Comparison of ENCODE assay signal across 28 cellular contexts in the genomic region with DNA sequence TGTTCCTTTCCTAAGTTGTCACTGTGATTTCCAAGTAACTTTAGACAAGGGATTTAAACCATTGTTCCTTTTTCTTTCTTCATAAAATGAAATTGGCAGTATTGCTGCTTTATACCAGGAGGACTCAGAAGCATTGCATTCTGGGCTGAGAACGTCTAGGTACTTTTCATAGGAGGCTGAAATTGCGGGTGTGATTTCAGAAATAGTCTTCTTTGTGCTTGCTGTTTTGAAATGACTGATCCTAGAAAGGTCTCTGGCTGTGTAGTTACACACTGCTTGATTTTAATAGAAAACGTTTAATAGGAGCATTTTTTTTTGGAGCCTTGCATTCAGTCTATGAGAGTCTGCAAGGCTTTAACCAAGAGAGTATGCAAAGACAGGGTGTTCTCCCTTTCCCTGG. TPM values are rescaled to one million over a fixed set of nuclear protein-coding genes. Genes with fewer than 3 reads are reported as not detected.
DNase-seq lines count a peak whose midpoint lies in the region; ATAC-seq lines count a peak whose summit lies in the region.
"Had no signal": no experiment of that assay in that cellular context is flagged by ENCODE, and none has a peak within 500 bp of the region (broad histone marks: within the 10 kb centered on the region; RNA-seq: fewer than 3 reads in every experiment).

No MANE protein-coding gene starts in this region.

- H3K4me1 ChIP-seq in stomach smooth muscle (ENCODE audit: control insufficient read depth, insufficient read depth, low read length) = peaks cover 43% of the 10 kb centered on the region
- no peaks in the 10 kb centered on the region for H3K4me1 ChIP-seq in CD4-positive, alpha-beta memory T cell (ENCODE audit: insufficient read depth, low read length)
- H3K4me1 ChIP-seq: prostate gland had no signal

- no peaks in the 10 kb centered on the region for H3K36me3 ChIP-seq in stomach smooth muscle (ENCODE audit: control insufficient read depth in 2 of 2, insufficient read depth in 2 of 2, low read length in 2 of 2)
- no peaks in the 10 kb centered on the region for H3K36me3 ChIP-seq in CD4-positive, alpha-beta memory T cell (ENCODE audit: insufficient read depth, low read length)
- H3K36me3 ChIP-seq: BLaER1 treated with 17β-estradiol and CSF1 and Interleukin-3, amounts not matched to agents 10 nM and 100 nM; prostate gland; suprapubic skin; upper lobe of right lung had no signal

- H3K27ac ChIP-seq in stomach smooth muscle (ENCODE audit: low read length) = peak overlapping the region; percentile 49
- no peak overlapping the region for H3K27ac ChIP-seq in CD4-positive, alpha-beta memory T cell (ENCODE audit: low read depth, low read length)
- H3K27ac ChIP-seq: BLaER1 treated with 17β-estradiol and CSF1 and Interleukin-3, amounts not matched to agents 10 nM and 100 nM; HL-60; KMS-11; prostate gland; suprapubic skin; upper lobe of right lung had no signal

- DNase-seq in natural killer cell treated with Interleukin-12 subunit alpha and Interleukin-12 subunit beta and Interleukin-15 and Interleukin-18, amount 100 ng/mL, for 72 hours (ENCODE audit: low spot score) = no peak
- DNase-seq in NCI-H2196 (lab: John Stamatoyannopoulos, UW; ENCODE audit: unreplicated experiment) = no peak
- DNase-seq in CD4-positive, alpha-beta memory T cell = no peak
- DNase-seq: activated CD4-positive, alpha-beta memory T cell treated with anti-CD3 and anti-CD28 coated beads for 36 hours; activated CD4-positive, alpha-beta T cell treated with anti-CD3 and anti-CD28 coated beads for 1 hour; activated naive CD4-positive, alpha-beta T cell treated with Interleukin-2 at 50 U/mL for 16 hours; COR-L47; DMS79 treated with DMSO at 0.1 percent for 48 hours; endodermal cell; GF-D8; glutamatergic neuron; GOT3; MM.1S; stimulated activated CD4-positive, alpha-beta T cell treated with anti-CD3 and anti-CD28 coated beads, Interleukin-15, amount 100 ng/mL, for 24 hours; stimulated activated CD4-positive, alpha-beta T cell treated with anti-CD3 and anti-CD28 coated beads, Interleukin-4, amount 100 ng/mL, for 4 hours; SW 1271; upper lobe of right lung had no signal

- H3K27ac Mint-ChIP-seq in natural killer cell treated with Interleukin-12 subunit alpha and Interleukin-12 subunit beta and Interleukin-15 and Interleukin-18, amount 100 ng/mL, for 72 hours = peak overlapping the region in 1 of 2 donors; percentile 3
- no peak overlapping the region for H3K27ac Mint-ChIP-seq in CD4-positive, alpha-beta memory T cell
- H3K27ac Mint-ChIP-seq: activated CD4-positive, alpha-beta memory T cell treated with anti-CD3 and anti-CD28 coated beads for 36 hours; dendritic cell treated with granulocyte-macrophage colony-stimulating factor and Interleukin-4, amounts not matched to agents 40 ng/mL and 50 ng/mL, for 4 days; endodermal cell had no signal

- H3K27me3 Mint-ChIP-seq in natural killer cell treated with Interleukin-12 subunit alpha and Interleukin-12 subunit beta and Interleukin-15 and Interleukin-18, amount 100 ng/mL, for 72 hours = no peaks in the 10 kb centered on the region
- H3K27me3 Mint-ChIP-seq in CD4-positive, alpha-beta memory T cell = peaks cover 0 to 2% of the 10 kb centered on the region in 2 donors
- H3K27me3 Mint-ChIP-seq: activated CD4-positive, alpha-beta memory T cell treated with anti-CD3 and anti-CD28 coated beads for 36 hours; central memory CD8-positive, alpha-beta T cell; dendritic cell treated with granulocyte-macrophage colony-stimulating factor and Interleukin-4, amounts not matched to agents 40 ng/mL and 50 ng/mL, for 4 days had no signal

- H3K36me3 Mint-ChIP-seq in natural killer cell treated with Interleukin-12 subunit alpha and Interleukin-12 subunit beta and Interleukin-15 and Interleukin-18, amount 100 ng/mL, for 72 hours = peaks cover 4% of the 10 kb centered on the region
- no peaks in the 10 kb centered on the region for H3K36me3 Mint-ChIP-seq in CD4-positive, alpha-beta memory T cell
- H3K36me3 Mint-ChIP-seq: activated CD4-positive, alpha-beta memory T cell treated with anti-CD3 and anti-CD28 coated beads for 36 hours had no signal

- H3K4me1 Mint-ChIP-seq in natural killer cell treated with Interleukin-12 subunit alpha and Interleukin-12 subunit beta and Interleukin-15 and Interleukin-18, amount 100 ng/mL, for 72 hours (ENCODE audit: low read depth in 2 of 2) = peaks cover 19 to 22% of the 10 kb centered on the region in 2 donors
- peaks cover 0 to 1% (median 0%) of the 10 kb centered on the region in 4 donors for H3K4me1 Mint-ChIP-seq in CD4-positive, alpha-beta memory T cell

- CTCF ChIA-PET in CD4-positive, alpha-beta memory T cell (lab: Charles Lee; ENCODE audit: partially characterized antibody) = no interaction called here

- intact Hi-C loops in CD4-positive, alpha-beta memory T cell (cut with micrococcal nuclease) = no loop called here

- H3K4me3 ChIP-seq in stomach smooth muscle (ENCODE audit: low read length in 2 of 2) = no peak overlapping the region
- no peak overlapping the region for H3K4me3 ChIP-seq in CD4-positive, alpha-beta memory T cell (ENCODE audit: low read length in 2 of 2)
- H3K4me3 ChIP-seq: BLaER1 treated with 17β-estradiol and CSF1 and Interleukin-3, amounts not matched to agents 10 nM and 100 nM; prostate gland; suprapubic skin; upper lobe of right lung had no signal

- H3K9ac ChIP-seq in stomach smooth muscle (ENCODE audit: low read length in 2 of 2) = no peak overlapping the region
- H3K9ac ChIP-seq: BLaER1 treated with 17β-estradiol and CSF1 and Interleukin-3, amounts not matched to agents 10 nM and 100 nM; KMS-11 had no signal

- H3K9me3 Mint-ChIP-seq in natural killer cell treated with Interleukin-12 subunit alpha and Interleukin-12 subunit beta and Interleukin-15 and Interleukin-18, amount 100 ng/mL, for 72 hours = peaks cover 4% of the 10 kb centered on the region
- peaks cover 0 to 2% (median 0%) of the 10 kb centered on the region in 8 donors for H3K9me3 Mint-ChIP-seq in CD4-positive, alpha-beta memory T cell
- H3K9me3 Mint-ChIP-seq: activated CD4-positive, alpha-beta memory T cell treated with anti-CD3 and anti-CD28 coated beads for 36 hours; central memory CD8-positive, alpha-beta T cell; dendritic cell treated with granulocyte-macrophage colony-stimulating factor and Interleukin-4, amounts not matched to agents 40 ng/mL and 50 ng/mL, for 4 days; endodermal cell had no signal

- ATAC-seq in GM18867 (IDR thresholded peaks at IDR 0.05; ENCODE audit: unreplicated experiment) (peak; percentile 81), HG02852 (IDR thresholded peaks at IDR 0.05; ENCODE audit: unreplicated experiment) (peak; percentile 79), HG03108 (IDR thresholded peaks at IDR 0.05; ENCODE audit: unreplicated experiment) (no peak)
- ATAC-seq in natural killer cell treated with Interleukin-12 subunit alpha and Interleukin-12 subunit beta and Interleukin-15 and Interleukin-18, amount 100 ng/mL, for 72 hours = peak in 1 of 2 donors; percentile 83
- ATAC-seq: upper lobe of right lung had no signal

- H3K27me3 ChIP-seq in stomach smooth muscle (ENCODE audit: control insufficient read depth in 1 of 2, insufficient read depth in 2 of 2, low read length in 2 of 2) = no peaks in the 10 kb centered on the region
- H3K27me3 ChIP-seq in CD4-positive, alpha-beta memory T cell (ENCODE audit: insufficient read depth, low read length) = no peaks in the 10 kb centered on the region
- H3K27me3 ChIP-seq: BLaER1 treated with 17β-estradiol and CSF1 and Interleukin-3, amounts not matched to agents 10 nM and 100 nM; suprapubic skin; upper lobe of right lung had no signal

- no peaks in the 10 kb centered on the region for H3K9me3 ChIP-seq in stomach smooth muscle (ENCODE audit: control insufficient read depth in 2 of 2, low read length in 2 of 2)
- H3K9me3 ChIP-seq in CD4-positive, alpha-beta memory T cell (ENCODE audit: control insufficient read depth in 1 of 2, low read length in 2 of 2) = no peaks in the 10 kb centered on the region
- H3K9me3 ChIP-seq: BLaER1 treated with 17β-estradiol and CSF1 and Interleukin-3, amounts not matched to agents 10 nM and 100 nM; prostate gland; suprapubic skin; upper lobe of right lung had no signal

- POLR2A ChIA-PET in CD4-positive, alpha-beta memory T cell (lab: Charles Lee; ENCODE audit: partially characterized antibody) = no interaction called here

- H3K4me3 Mint-ChIP-seq in natural killer cell treated with Interleukin-12 subunit alpha and Interleukin-12 subunit beta and Interleukin-15 and Interleukin-18, amount 100 ng/mL, for 72 hours = peak overlapping the region; percentile 32
- no peak overlapping the region for H3K4me3 Mint-ChIP-seq in CD4-positive, alpha-beta memory T cell
- H3K4me3 Mint-ChIP-seq: activated CD4-positive, alpha-beta memory T cell treated with anti-CD3 and anti-CD28 coated beads for 36 hours; central memory CD8-positive, alpha-beta T cell; dendritic cell treated with granulocyte-macrophage colony-stimulating factor and Interleukin-4, amounts not matched to agents 40 ng/mL and 50 ng/mL, for 4 days; endodermal cell had no signal

RNA-seq across cellular contexts. Expression of a gene that starts 56.3 kb away (rescaled TPM):
- 10 to 100 TPM; 14.9 to 15.2 TPM for total RNA-seq in natural killer cell treated with Interleukin-12 subunit alpha and Interleukin-12 subunit beta and Interleukin-15 and Interleukin-18, amount 100 ng/mL, for 72 hours
- 1 to 10 TPM; 5.1 to 6.5 TPM for total RNA-seq in CD4-positive, alpha-beta memory T cell
- 1 to 10 TPM in 1 of 2 donors, under 1 TPM in 1; 0.84 to 1.8 TPM for polyA plus RNA-seq in CD4-positive, alpha-beta memory T cell
